1 cellular context compared by ENCODE assay signal in the genomic region with DNA sequence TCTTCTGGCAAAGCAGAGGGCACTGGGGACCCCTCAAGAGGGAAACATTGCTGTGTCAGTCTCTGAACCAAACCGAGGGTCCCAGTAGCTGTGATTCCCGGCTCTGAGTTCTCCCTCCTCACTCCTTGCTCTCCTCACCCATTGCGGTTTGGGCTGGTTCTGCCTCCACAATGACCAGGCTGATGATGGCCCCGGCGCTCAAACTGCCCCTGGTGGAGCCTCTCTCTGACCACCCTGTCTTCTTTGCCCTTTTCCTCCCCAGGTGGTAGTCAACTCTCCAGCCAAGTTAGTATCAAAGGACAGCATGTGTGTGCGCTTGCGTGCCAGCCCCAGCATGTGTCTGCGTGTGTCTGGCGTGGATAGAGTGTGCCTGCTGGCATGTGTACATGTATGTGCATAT.
TF ChIP-seq lines count a peak whose summit lies in the region.

No MANE protein-coding gene starts in this region.

TF ChIP-seq in SK-N-SH, 30 proteins besides CTCF, POLR2A, EP300 and RAD21 (continued from another document):
- TF ChIP-seq MEF2A (IDR thresholded peaks at IDR 0.05; ENCODE audit: borderline replicate concordance, low read depth) (no peak), GATA2 (CRISPR knock-in tag; IDR thresholded peaks at IDR 0.05) (no peak), MXI1 (IDR thresholded peaks at IDR 0.05; ENCODE audit: low read depth, low read length) (no peak), GABPA (IDR thresholded peaks at IDR 0.05; ENCODE audit: low read depth) (no peak), RCOR1 (IDR thresholded peaks at IDR 0.05; ENCODE audit: low read length) (no peak), TCF12 (IDR thresholded peaks at IDR 0.05) (no peak), FOXM1 (IDR thresholded peaks at IDR 0.05; ENCODE audit: low read depth) (no peak)
- TF ChIP-seq, protein P1, sequence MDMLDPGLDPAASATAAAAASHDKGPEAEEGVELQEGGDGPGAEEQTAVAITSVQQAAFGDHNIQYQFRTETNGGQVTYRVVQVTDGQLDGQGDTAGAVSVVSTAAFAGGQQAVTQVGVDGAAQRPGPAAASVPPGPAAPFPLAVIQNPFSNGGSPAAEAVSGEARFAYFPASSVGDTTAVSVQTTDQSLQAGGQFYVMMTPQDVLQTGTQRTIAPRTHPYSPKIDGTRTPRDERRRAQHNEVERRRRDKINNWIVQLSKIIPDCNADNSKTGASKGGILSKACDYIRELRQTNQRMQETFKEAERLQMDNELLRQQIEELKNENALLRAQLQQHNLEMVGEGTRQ (IDR thresholded peaks at IDR 0.05; ENCODE audit: borderline replicate concordance, low read depth, low read length), result no peak
